In the genomic region with DNA sequence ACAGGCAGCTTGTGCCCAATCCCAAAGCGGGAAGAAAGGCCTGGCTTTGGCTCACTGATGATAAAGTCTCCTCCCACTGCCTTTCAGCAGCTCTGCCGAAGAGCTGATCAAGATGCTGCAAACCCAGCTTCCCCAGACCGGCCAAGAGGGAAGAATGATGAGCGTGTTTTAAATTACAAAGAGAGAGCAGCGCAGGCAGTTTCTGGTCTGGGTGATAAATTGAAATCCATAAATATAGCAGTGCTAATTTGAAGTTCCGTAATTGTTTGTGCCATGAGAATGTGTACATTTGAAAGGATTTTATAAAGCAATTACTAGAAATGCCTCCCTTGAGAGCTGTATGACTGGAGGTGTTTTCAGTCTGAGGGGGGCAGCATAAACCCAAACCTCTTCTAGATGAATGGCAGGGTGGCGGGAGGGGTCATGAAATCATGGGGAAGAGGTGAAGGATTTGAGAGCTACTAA, we compare ENCODE assay signal across 2 cellular contexts.
TF ChIP-seq lines count a peak whose summit lies in the region.

No MANE protein-coding gene starts in this region.

TF ChIP-seq in HCT116, 20 proteins besides CTCF, POLR2A, EP300 and RAD21:
- TF ChIP-seq, protein P1, sequence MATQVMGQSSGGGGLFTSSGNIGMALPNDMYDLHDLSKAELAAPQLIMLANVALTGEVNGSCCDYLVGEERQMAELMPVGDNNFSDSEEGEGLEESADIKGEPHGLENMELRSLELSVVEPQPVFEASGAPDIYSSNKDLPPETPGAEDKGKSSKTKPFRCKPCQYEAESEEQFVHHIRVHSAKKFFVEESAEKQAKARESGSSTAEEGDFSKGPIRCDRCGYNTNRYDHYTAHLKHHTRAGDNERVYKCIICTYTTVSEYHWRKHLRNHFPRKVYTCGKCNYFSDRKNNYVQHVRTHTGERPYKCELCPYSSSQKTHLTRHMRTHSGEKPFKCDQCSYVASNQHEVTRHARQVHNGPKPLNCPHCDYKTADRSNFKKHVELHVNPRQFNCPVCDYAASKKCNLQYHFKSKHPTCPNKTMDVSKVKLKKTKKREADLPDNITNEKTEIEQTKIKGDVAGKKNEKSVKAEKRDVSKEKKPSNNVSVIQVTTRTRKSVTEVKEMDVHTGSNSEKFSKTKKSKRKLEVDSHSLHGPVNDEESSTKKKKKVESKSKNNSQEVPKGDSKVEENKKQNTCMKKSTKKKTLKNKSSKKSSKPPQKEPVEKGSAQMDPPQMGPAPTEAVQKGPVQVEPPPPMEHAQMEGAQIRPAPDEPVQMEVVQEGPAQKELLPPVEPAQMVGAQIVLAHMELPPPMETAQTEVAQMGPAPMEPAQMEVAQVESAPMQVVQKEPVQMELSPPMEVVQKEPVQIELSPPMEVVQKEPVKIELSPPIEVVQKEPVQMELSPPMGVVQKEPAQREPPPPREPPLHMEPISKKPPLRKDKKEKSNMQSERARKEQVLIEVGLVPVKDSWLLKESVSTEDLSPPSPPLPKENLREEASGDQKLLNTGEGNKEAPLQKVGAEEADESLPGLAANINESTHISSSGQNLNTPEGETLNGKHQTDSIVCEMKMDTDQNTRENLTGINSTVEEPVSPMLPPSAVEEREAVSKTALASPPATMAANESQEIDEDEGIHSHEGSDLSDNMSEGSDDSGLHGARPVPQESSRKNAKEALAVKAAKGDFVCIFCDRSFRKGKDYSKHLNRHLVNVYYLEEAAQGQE (IDR thresholded peaks at IDR 0.05; ENCODE audit: low read depth), result no peak
- no peak for TF ChIP-seq ELF1 (IDR thresholded peaks at IDR 0.05; ENCODE audit: borderline replicate concordance, low read depth)
- no peak for TF ChIP-seq CEBPB (IDR thresholded peaks at IDR 0.05; ENCODE audit: low read depth)
- no peak for TF ChIP-seq ZFX (IDR thresholded peaks at IDR 0.05)
- no peak for TF ChIP-seq TCF7L2 (IDR thresholded peaks at IDR 0.05; ENCODE audit: borderline replicate concordance, extremely low read depth, insufficient read depth, insufficient read length)
- TF ChIP-seq, protein P2, sequence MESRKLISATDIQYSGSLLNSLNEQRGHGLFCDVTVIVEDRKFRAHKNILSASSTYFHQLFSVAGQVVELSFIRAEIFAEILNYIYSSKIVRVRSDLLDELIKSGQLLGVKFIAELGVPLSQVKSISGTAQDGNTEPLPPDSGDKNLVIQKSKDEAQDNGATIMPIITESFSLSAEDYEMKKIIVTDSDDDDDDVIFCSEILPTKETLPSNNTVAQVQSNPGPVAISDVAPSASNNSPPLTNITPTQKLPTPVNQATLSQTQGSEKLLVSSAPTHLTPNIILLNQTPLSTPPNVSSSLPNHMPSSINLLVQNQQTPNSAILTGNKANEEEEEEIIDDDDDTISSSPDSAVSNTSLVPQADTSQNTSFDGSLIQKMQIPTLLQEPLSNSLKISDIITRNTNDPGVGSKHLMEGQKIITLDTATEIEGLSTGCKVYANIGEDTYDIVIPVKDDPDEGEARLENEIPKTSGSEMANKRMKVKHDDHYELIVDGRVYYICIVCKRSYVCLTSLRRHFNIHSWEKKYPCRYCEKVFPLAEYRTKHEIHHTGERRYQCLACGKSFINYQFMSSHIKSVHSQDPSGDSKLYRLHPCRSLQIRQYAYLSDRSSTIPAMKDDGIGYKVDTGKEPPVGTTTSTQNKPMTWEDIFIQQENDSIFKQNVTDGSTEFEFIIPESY (IDR thresholded peaks at IDR 0.05; ENCODE audit: extremely low read depth, insufficient replicate concordance, low read length), result no peak
- TF ChIP-seq YY1 (IDR thresholded peaks at IDR 0.05; ENCODE audit: extremely low read depth, insufficient replicate concordance, low read depth, low read length), result no peak

TF ChIP-seq in H1, 55 proteins besides CTCF, POLR2A, EP300 and RAD21:
- TF ChIP-seq RBBP5 (IDR thresholded peaks at IDR 0.05; ENCODE audit: borderline replicate concordance, low read depth, low read length), result no peak
- no peak for TF ChIP-seq JUND (IDR thresholded peaks at IDR 0.05; ENCODE audit: low read length)
- TF ChIP-seq, protein P3, sequence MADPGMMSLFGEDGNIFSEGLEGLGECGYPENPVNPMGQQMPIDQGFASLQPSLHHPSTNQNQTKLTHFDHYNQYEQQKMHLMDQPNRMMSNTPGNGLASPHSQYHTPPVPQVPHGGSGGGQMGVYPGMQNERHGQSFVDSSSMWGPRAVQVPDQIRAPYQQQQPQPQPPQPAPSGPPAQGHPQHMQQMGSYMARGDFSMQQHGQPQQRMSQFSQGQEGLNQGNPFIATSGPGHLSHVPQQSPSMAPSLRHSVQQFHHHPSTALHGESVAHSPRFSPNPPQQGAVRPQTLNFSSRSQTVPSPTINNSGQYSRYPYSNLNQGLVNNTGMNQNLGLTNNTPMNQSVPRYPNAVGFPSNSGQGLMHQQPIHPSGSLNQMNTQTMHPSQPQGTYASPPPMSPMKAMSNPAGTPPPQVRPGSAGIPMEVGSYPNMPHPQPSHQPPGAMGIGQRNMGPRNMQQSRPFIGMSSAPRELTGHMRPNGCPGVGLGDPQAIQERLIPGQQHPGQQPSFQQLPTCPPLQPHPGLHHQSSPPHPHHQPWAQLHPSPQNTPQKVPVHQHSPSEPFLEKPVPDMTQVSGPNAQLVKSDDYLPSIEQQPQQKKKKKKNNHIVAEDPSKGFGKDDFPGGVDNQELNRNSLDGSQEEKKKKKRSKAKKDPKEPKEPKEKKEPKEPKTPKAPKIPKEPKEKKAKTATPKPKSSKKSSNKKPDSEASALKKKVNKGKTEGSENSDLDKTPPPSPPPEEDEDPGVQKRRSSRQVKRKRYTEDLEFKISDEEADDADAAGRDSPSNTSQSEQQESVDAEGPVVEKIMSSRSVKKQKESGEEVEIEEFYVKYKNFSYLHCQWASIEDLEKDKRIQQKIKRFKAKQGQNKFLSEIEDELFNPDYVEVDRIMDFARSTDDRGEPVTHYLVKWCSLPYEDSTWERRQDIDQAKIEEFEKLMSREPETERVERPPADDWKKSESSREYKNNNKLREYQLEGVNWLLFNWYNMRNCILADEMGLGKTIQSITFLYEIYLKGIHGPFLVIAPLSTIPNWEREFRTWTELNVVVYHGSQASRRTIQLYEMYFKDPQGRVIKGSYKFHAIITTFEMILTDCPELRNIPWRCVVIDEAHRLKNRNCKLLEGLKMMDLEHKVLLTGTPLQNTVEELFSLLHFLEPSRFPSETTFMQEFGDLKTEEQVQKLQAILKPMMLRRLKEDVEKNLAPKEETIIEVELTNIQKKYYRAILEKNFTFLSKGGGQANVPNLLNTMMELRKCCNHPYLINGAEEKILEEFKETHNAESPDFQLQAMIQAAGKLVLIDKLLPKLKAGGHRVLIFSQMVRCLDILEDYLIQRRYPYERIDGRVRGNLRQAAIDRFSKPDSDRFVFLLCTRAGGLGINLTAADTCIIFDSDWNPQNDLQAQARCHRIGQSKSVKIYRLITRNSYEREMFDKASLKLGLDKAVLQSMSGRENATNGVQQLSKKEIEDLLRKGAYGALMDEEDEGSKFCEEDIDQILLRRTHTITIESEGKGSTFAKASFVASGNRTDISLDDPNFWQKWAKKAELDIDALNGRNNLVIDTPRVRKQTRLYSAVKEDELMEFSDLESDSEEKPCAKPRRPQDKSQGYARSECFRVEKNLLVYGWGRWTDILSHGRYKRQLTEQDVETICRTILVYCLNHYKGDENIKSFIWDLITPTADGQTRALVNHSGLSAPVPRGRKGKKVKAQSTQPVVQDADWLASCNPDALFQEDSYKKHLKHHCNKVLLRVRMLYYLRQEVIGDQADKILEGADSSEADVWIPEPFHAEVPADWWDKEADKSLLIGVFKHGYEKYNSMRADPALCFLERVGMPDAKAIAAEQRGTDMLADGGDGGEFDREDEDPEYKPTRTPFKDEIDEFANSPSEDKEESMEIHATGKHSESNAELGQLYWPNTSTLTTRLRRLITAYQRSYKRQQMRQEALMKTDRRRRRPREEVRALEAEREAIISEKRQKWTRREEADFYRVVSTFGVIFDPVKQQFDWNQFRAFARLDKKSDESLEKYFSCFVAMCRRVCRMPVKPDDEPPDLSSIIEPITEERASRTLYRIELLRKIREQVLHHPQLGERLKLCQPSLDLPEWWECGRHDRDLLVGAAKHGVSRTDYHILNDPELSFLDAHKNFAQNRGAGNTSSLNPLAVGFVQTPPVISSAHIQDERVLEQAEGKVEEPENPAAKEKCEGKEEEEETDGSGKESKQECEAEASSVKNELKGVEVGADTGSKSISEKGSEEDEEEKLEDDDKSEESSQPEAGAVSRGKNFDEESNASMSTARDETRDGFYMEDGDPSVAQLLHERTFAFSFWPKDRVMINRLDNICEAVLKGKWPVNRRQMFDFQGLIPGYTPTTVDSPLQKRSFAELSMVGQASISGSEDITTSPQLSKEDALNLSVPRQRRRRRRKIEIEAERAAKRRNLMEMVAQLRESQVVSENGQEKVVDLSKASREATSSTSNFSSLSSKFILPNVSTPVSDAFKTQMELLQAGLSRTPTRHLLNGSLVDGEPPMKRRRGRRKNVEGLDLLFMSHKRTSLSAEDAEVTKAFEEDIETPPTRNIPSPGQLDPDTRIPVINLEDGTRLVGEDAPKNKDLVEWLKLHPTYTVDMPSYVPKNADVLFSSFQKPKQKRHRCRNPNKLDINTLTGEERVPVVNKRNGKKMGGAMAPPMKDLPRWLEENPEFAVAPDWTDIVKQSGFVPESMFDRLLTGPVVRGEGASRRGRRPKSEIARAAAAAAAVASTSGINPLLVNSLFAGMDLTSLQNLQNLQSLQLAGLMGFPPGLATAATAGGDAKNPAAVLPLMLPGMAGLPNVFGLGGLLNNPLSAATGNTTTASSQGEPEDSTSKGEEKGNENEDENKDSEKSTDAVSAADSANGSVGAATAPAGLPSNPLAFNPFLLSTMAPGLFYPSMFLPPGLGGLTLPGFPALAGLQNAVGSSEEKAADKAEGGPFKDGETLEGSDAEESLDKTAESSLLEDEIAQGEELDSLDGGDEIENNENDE (IDR thresholded peaks at IDR 0.05; ENCODE audit: insufficient replicate concordance, low read length), result no peak
- TF ChIP-seq TCF12 (IDR thresholded peaks at IDR 0.05; ENCODE audit: low read depth, low read length), result no peak
- no peak for TF ChIP-seq TBP (IDR thresholded peaks at IDR 0.05; ENCODE audit: low read depth, low read length)
- no peak for TF ChIP-seq SIRT6 (IDR thresholded peaks at IDR 0.05; ENCODE audit: low read length)
- TF ChIP-seq SIX5 (IDR thresholded peaks at IDR 0.05; ENCODE audit: low read depth, low read length), result no peak
- TF ChIP-seq SRF (IDR thresholded peaks at IDR 0.05; ENCODE audit: low read depth, low read length), result no peak
